ENCODE assay signal across 18 cellular contexts in genomic region chr12:110228756-110229155, GRCh38. TPM values are rescaled to one million over a fixed set of nuclear protein-coding genes. Genes with fewer than 3 reads are reported as not detected.
DNase-seq lines count a peak whose midpoint lies in the region; ATAC-seq, FAIRE-seq and TF ChIP-seq lines count a peak whose summit lies in the region.
"Had no signal": no experiment of that assay in that cellular context is flagged by ENCODE, and none has a peak within 500 bp of the region (broad histone marks: within the 10 kb centered on the region; RNA-seq: fewer than 3 reads in every experiment).

No MANE protein-coding gene starts in this region.

- no peaks in the 10 kb centered on the region for H3K27me3 ChIP-seq in psoas muscle (ENCODE audit: insufficient read depth in 3 of 3, low read length in 2 of 3)

- peaks cover 56% of the 10 kb centered on the region for H3K4me1 ChIP-seq in A549
- peaks cover 26% of the 10 kb centered on the region for H3K4me1 ChIP-seq in psoas muscle

- DNase-seq in A549 (ENCODE audit: low read depth in 1 of 2, low spot score in 1 of 2) (no peak), left ventricle myocardium superior (no peak), psoas muscle (no peak), posterior cingulate gyrus (no peak)
- DNase-seq in stimulated activated CD4-positive, alpha-beta T cell treated with anti-CD3 and anti-CD28 coated beads, Interleukin-2, amount 100 ng/mL, for 24 hours, result no peak
- no peak for DNase-seq in activated CD4-positive, alpha-beta T cell treated with anti-CD3 and anti-CD28 coated beads for 48 hours
- DNase-seq: CD8-positive, alpha-beta T cell; COR-L47; DMS153; DMS79 treated with DMSO at 0.1 percent for 48 hours; EL; GDM1; GOT3; H9; IMR-90 had no signal

- TF ChIP-seq POLR2A in A549 (IDR thresholded peaks at IDR 0.05; ENCODE audit: low read length), result no peak

- no peaks in the 10 kb centered on the region for H3K36me3 ChIP-seq in psoas muscle (ENCODE audit: insufficient read depth in 1 of 2, low read depth in 1 of 2)

- FAIRE-seq in A549 (lab: Jason Lieb, UNC), result no peak
- FAIRE-seq in G401.6 (lab: Jason Lieb, UNC), result peak; percentile 13
- FAIRE-seq: D721Med, GM12892 had no signal

- no peak overlapping the region for H3K4me3 ChIP-seq in A549
- H3K4me3 ChIP-seq in psoas muscle, result no peak overlapping the region

- POLR2A ChIA-PET in A549 (lab: Yijun Ruan, JAX), result interaction anchor here (0.9 to 2.0 kb wide), 2 partner anchors 10 to 52 kb away, joined by 3 to 6 read pairs; partner anchors contain the start of gene ATP2A2

- TF ChIP-seq CTCF in A549 (IDR thresholded peaks at IDR 0.05) (no peak), psoas muscle (IDR thresholded peaks at IDR 0.05) (no peak)

- CTCF ChIA-PET in A549 (lab: Yijun Ruan, JAX), result interaction anchor here (0.8 to 9.6 kb wide), 4 partner anchors 8 to 125 kb away, joined by 3 to 100 read pairs (median 4); no protein-coding TSS in a partner anchor

- ATAC-seq in A549 (no peak), left ventricle myocardium superior (peak; percentile 23), psoas muscle (no peak)
- ATAC-seq: CD8-positive, alpha-beta T cell had no signal

- no peak overlapping the region for H3K4me2 ChIP-seq in A549

- peak overlapping the region in 1 of 2 experiments; percentile 36; a peak in 1 of 6 replicates for H3K27ac ChIP-seq in A549
- peak overlapping the region; percentile 63 for H3K27ac ChIP-seq in psoas muscle

- 90% methylated on average over 1 of the region's 1 CpG for WGBS in A549 (ENCODE audit: missing lambda C conversion rate)
- WGBS in psoas muscle, 3 donors, result 37 to 62% (median 60%) methylated on average over 1 of the region's 1 CpG

- intact Hi-C loops in left ventricle myocardium superior (cut with micrococcal nuclease) (no loop called here), psoas muscle (cut with DNase I) (no loop called here), posterior cingulate gyrus (cut with DNase I) (no loop called here)

- H3K9me3 ChIP-seq in A549 (no peaks in the 10 kb centered on the region), psoas muscle (no peaks in the 10 kb centered on the region)

- TF ChIP-seq EP300 in A549 (IDR thresholded peaks at IDR 0.05), result no peak

- no peak for TF ChIP-seq RAD21 in A549 (conservative IDR thresholded peaks at IDR 0.05 in 1 of 2, IDR thresholded peaks at IDR 0.05 in 1 of 2)

TF ChIP-seq in A549, 52 proteins besides CTCF, POLR2A, EP300 and RAD21:
- TF ChIP-seq MAFK (IDR thresholded peaks at IDR 0.05; ENCODE audit: partially characterized antibody) (peak; percentile 59), RNF2 (IDR thresholded peaks at IDR 0.05; ENCODE audit: borderline replicate concordance, low read depth) (no peak)

RNA-seq across cellular contexts. Expression of gene ATP2A2, which starts 52.3 kb away (rescaled TPM):
- polyA plus RNA-seq in A549 (2011; rRNA removed), result 415 and 431 TPM in 2 replicates
- polyA plus RNA-seq in A549 (2012; cell fraction: cytosol; rRNA removed), result 264 and 317 TPM in 2 replicates
- 658 and 717 TPM in 2 replicates for polyA plus RNA-seq in A549 (2012; cell fraction: nucleus; rRNA removed)
- 328 to 356 TPM (median 342 TPM) in 3 replicates for polyA plus RNA-seq in A549 (2017; fragmentation: RNase III; extraction: RNeasy Plus Mini Kit Qiagen cat#74134 plus additional on column Dnase treatment)
- polyA minus RNA-seq in A549 (2011; rRNA and poly(A)+ RNA removed), result 375 and 407 TPM in 2 replicates
- 3,201 TPM for total RNA-seq in left ventricle myocardium superior
- 1,000 to 10,000 TPM; 1,152 to 2,814 (median 1,810) TPM for total RNA-seq in psoas muscle
- polyA plus RNA-seq in psoas muscle, result 1,000 to 10,000 TPM in 2 of 3 donors, 100 to 1,000 TPM in 1; 691 to 1,378 (median 1,014) TPM
